In genomic region chr3:173553635-173554280, GRCh38 we compare ENCODE assay signal across 9 cellular contexts.
DNase-seq lines count a peak whose midpoint lies in the region; ATAC-seq and TF ChIP-seq lines count a peak whose summit lies in the region.
"Had no signal": no experiment of that assay in that cellular context is flagged by ENCODE, and none has a peak within 500 bp of the region (broad histone marks: within the 10 kb centered on the region; RNA-seq: fewer than 3 reads in every experiment).

No MANE protein-coding gene starts in this region.

- TF ChIP-seq CTCF in GM12874 (IDR thresholded peaks at IDR 0.05; ENCODE audit: insufficient read depth, low read depth, low read length) (peak; percentile 51), chondrocyte (IDR thresholded peaks at IDR 0.05) (peak; percentile 84), mesothelial cell of epicardium (IDR thresholded peaks at IDR 0.05; ENCODE audit: unreplicated experiment) (peak; percentile 70), suprapubic skin (IDR thresholded peaks at IDR 0.05) (peak in 1 of 2 donors; percentile 46)

- TF ChIP-seq EP300 in suprapubic skin (IDR thresholded peaks at IDR 0.05) = no peak

- DNase-seq in A172 (ENCODE audit: low spot score) (peak; percentile 48), NCI-H2196 treated with DMSO at 0.1 percent for 48 hours (lab: John Stamatoyannopoulos, UW; ENCODE audit: unreplicated experiment) (peak; percentile 13), chondrocyte (ENCODE audit: low spot score) (no peak), mesothelial cell of epicardium (ENCODE audit: low spot score in 2 of 2, unreplicated experiment in 2 of 2) (no peak), KG1 (lab: John Stamatoyannopoulos, UW) (no peak), suprapubic skin (ENCODE audit: low spot score in 2 of 2) (no peak)

- no peak for ATAC-seq in GM19395 (IDR thresholded peaks at IDR 0.05; ENCODE audit: unreplicated experiment)

- H3K4me3 ChIP-seq in suprapubic skin = no peak overlapping the region

- no peak for TF ChIP-seq POLR2A in suprapubic skin (IDR thresholded peaks at IDR 0.05)

- no peaks in the 10 kb centered on the region for H3K36me3 ChIP-seq in suprapubic skin

- H3K4me1 Mint-ChIP-seq in chondrocyte (ENCODE audit: low read depth) (peaks cover 5% of the 10 kb centered on the region), mesothelial cell of epicardium (peaks cover 5% of the 10 kb centered on the region)
- H3K4me1 Mint-ChIP-seq: central memory CD8-positive, alpha-beta T cell had no signal

- H3K27me3 ChIP-seq in suprapubic skin = no peaks in the 10 kb centered on the region

- H3K9me3 Mint-ChIP-seq in chondrocyte (ENCODE audit: low read depth) (no peaks in the 10 kb centered on the region), mesothelial cell of epicardium (no peaks in the 10 kb centered on the region)

- H3K4me1 ChIP-seq in suprapubic skin = peaks cover 3% of the 10 kb centered on the region

- H3K27ac ChIP-seq in suprapubic skin = no peak overlapping the region

- H3K27me3 Mint-ChIP-seq in chondrocyte (ENCODE audit: low read depth) (peaks cover 4% of the 10 kb centered on the region), mesothelial cell of epicardium (ENCODE audit: low read depth) (no peaks in the 10 kb centered on the region)
- H3K27me3 Mint-ChIP-seq: central memory CD8-positive, alpha-beta T cell had no signal

- H3K4me3 Mint-ChIP-seq in chondrocyte (ENCODE audit: unreplicated experiment) (no peak overlapping the region), mesothelial cell of epicardium (no peak overlapping the region)
- H3K4me3 Mint-ChIP-seq: central memory CD8-positive, alpha-beta T cell had no signal

- WGBS in suprapubic skin = 8% methylated on average over 3 of the region's 3 CpGs

- H3K27ac Mint-ChIP-seq in chondrocyte (ENCODE audit: unreplicated experiment) (no peak overlapping the region), mesothelial cell of epicardium (no peak overlapping the region)

- no peaks in the 10 kb centered on the region for H3K9me3 ChIP-seq in suprapubic skin

- H3K36me3 Mint-ChIP-seq in chondrocyte (ENCODE audit: low read depth) = no peaks in the 10 kb centered on the region
- no peaks in the 10 kb centered on the region for H3K36me3 Mint-ChIP-seq in mesothelial cell of epicardium

Comparison
In these comparisons a context has a peak if more than half of its experiments do, and no peak if none do; other contexts are left out.
1. DNase-seq: peak in A172 (single experiment) and NCI-H2196 treated with DMSO at 0.1 percent for 48 hours (single experiment); none in chondrocyte (single experiment), mesothelial cell of epicardium (0 of 2), KG1 (single experiment) and suprapubic skin (0 of 2).